36 cellular contexts compared by ENCODE assay signal in the genomic region with DNA sequence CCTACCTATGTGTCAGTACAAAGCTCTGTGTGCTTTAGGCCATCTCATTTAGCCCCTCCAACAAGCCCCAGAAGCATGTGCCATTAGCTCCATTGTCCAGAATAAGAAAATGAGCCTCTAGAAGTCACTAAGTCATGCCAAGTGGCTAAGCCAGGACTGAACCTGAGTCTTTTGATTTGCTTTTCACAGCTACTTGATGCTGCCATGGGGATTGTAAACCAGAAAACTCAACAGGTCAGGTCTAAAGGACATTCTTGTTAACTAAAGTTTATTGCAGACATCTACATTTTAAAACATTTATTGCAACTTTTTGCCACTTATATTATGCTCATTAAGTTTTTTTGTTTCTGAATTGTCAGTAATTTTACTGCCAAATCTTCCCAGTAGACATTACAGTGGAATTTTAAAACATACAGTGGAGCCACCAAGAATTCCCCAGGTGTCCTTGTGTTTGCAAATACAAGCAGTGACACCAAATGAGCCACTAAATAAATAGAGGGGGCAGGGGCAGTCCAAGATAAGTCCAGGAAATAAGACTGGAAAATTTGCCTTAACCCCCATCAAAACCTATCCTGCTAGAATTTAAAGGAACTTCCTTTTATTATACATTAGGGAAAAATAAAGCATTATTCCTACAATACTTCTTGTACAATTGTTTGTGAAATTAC.
"Had no signal": no experiment of that assay in that cellular context is flagged by ENCODE, and none has a peak within 500 bp of the region (broad histone marks: within the 10 kb centered on the region; RNA-seq: fewer than 3 reads in every experiment).

No MANE protein-coding gene starts in this region.

- H2AFZ ChIP-seq: hepatocyte had no signal

- H3K36me3 ChIP-seq: adrenal gland, breast epithelium, cardiac muscle cell, esophagus muscularis mucosa, gastrocnemius medialis, heart right ventricle had no signal

- H3K9me3 Mint-ChIP-seq: activated CD4-positive, alpha-beta memory T cell treated with anti-CD3 and anti-CD28 coated beads, Interleukin-2, amount 10 ng/mL, durations not matched to agents 7 days and 5 days; activated CD4-positive, alpha-beta T cell treated with anti-CD3 and anti-CD28 coated beads, Interleukin-2, amount 10 ng/mL, durations not matched to agents 7 days and 5 days; activated naive CD4-positive, alpha-beta T cell treated with anti-CD3 and anti-CD28 coated beads, Interleukin-2, amount 50 U/mL, for 24 hours had no signal

- H3K27ac Mint-ChIP-seq: activated CD4-positive, alpha-beta memory T cell treated with anti-CD3 and anti-CD28 coated beads, Interleukin-2, amount 10 ng/mL, durations not matched to agents 7 days and 5 days; activated CD4-positive, alpha-beta T cell treated with anti-CD3 and anti-CD28 coated beads, Interleukin-2, amount 10 ng/mL, durations not matched to agents 7 days and 5 days; activated naive CD4-positive, alpha-beta T cell treated with anti-CD3 and anti-CD28 coated beads for 36 hours; activated naive CD4-positive, alpha-beta T cell treated with anti-CD3 and anti-CD28 coated beads, Interleukin-2, amount 50 U/mL, for 24 hours; activated naive CD8-positive, alpha-beta T cell treated with anti-CD3 and anti-CD28 coated beads for 36 hours; activated naive CD8-positive, alpha-beta T cell treated with anti-CD3 and anti-CD28 coated beads, Interleukin-2, amount 50 U/mL, for 24 hours; activated T-cell treated with anti-CD3 and anti-CD28 coated beads, Interleukin-2, amount 50 U/mL, for 24 hours; activated T-helper 2 cell treated with anti-CD3 and anti-CD28 coated beads, Interferon-gamma antibody, Interleukin-2, Interleukin-4, amounts not matched to agents 10 μg/mL and 5 μg/mL and 100 μg/mL, durations not matched to agents 14 hours and 24 hours and 36 hours; brain; dendritic cell treated with granulocyte-macrophage colony-stimulating factor and Interleukin-4, amounts not matched to agents 40 ng/mL and 50 ng/mL, for 4 days; effector memory CD8-positive, alpha-beta T cell; WTC11 had no signal

- H3K27me3 Mint-ChIP-seq: activated naive CD8-positive, alpha-beta T cell treated with anti-CD3 and anti-CD28 coated beads for 36 hours; dendritic cell treated with granulocyte-macrophage colony-stimulating factor and Interleukin-4, amounts not matched to agents 40 ng/mL and 50 ng/mL, for 4 days had no signal

- H3K4me1 ChIP-seq: adrenal gland, breast epithelium, esophagus muscularis mucosa, foreskin keratinocyte, heart right ventricle had no signal

- H3K27me3 ChIP-seq: adrenal gland, breast epithelium, cardiac muscle cell, esophagus muscularis mucosa, foreskin keratinocyte, gastrocnemius medialis, heart right ventricle, hepatocyte had no signal

- H3K36me3 Mint-ChIP-seq: activated naive CD4-positive, alpha-beta T cell treated with anti-CD3 and anti-CD28 coated beads, Interleukin-2, amount 50 U/mL, for 24 hours; activated naive CD8-positive, alpha-beta T cell treated with anti-CD3 and anti-CD28 coated beads for 36 hours had no signal

- H3K4me1 Mint-ChIP-seq: activated CD4-positive, alpha-beta memory T cell treated with anti-CD3 and anti-CD28 coated beads, Interleukin-2, amount 10 ng/mL, durations not matched to agents 7 days and 5 days; activated CD4-positive, alpha-beta T cell treated with anti-CD3 and anti-CD28 coated beads, Interleukin-2, amount 10 ng/mL, durations not matched to agents 7 days and 5 days; activated naive CD4-positive, alpha-beta T cell treated with anti-CD3 and anti-CD28 coated beads, Interleukin-2, amount 50 U/mL, for 24 hours; activated naive CD8-positive, alpha-beta T cell treated with anti-CD3 and anti-CD28 coated beads for 36 hours; activated naive CD8-positive, alpha-beta T cell treated with anti-CD3 and anti-CD28 coated beads, Interleukin-2, amount 50 U/mL, for 24 hours; brain had no signal

- H3K4me3 Mint-ChIP-seq: activated CD4-positive, alpha-beta memory T cell treated with anti-CD3 and anti-CD28 coated beads, Interleukin-2, amount 10 ng/mL, durations not matched to agents 7 days and 5 days; activated CD4-positive, alpha-beta T cell treated with anti-CD3 and anti-CD28 coated beads, Interleukin-2, amount 10 ng/mL, durations not matched to agents 7 days and 5 days; activated naive CD4-positive, alpha-beta T cell treated with anti-CD3 and anti-CD28 coated beads for 36 hours; activated naive CD4-positive, alpha-beta T cell treated with anti-CD3 and anti-CD28 coated beads, Interleukin-2, amount 50 U/mL, for 24 hours; activated naive CD8-positive, alpha-beta T cell treated with anti-CD3 and anti-CD28 coated beads for 36 hours; activated naive CD8-positive, alpha-beta T cell treated with anti-CD3 and anti-CD28 coated beads, Interleukin-2, amount 50 U/mL, for 24 hours; activated T-cell treated with anti-CD3 and anti-CD28 coated beads, Interleukin-2, amount 50 U/mL, for 24 hours; brain; dendritic cell treated with granulocyte-macrophage colony-stimulating factor and Interleukin-4, amounts not matched to agents 40 ng/mL and 50 ng/mL, for 4 days; effector memory CD8-positive, alpha-beta T cell; WTC11 had no signal

- H3K4me2 ChIP-seq: hepatocyte had no signal

- DNase-seq: activated CD4-positive, alpha-beta memory T cell treated with anti-CD3 and anti-CD28 coated beads, Interleukin-2, amount 10 ng/mL, durations not matched to agents 7 days and 5 days; activated CD4-positive, alpha-beta T cell treated with anti-CD3 and anti-CD28 coated beads for 1 hour; activated CD4-positive, alpha-beta T cell treated with anti-CD3 and anti-CD28 coated beads for 4 hours; activated CD4-positive, alpha-beta T cell treated with anti-CD3 and anti-CD28 coated beads, Interleukin-2, amount 10 ng/mL, durations not matched to agents 7 days and 5 days; activated CD4-positive, alpha-beta T cell treated with anti-CD3 and anti-CD28 coated beads, Interleukin-2, amount 50 U/mL, for 4 hours; activated CD8-positive, alpha-beta memory T cell treated with anti-CD3 and anti-CD28 coated beads, Interleukin-2, amount 50 U/mL, for 48 hours; activated effector memory CD4-positive, alpha-beta T cell treated with anti-CD3 and anti-CD28 coated beads, Interleukin-2, amount 50 U/mL, for 16 hours; activated naive CD4-positive, alpha-beta T cell treated with anti-CD3 and anti-CD28 coated beads for 36 hours; activated naive CD8-positive, alpha-beta T cell treated with anti-CD3 and anti-CD28 coated beads for 36 hours; activated naive CD8-positive, alpha-beta T cell treated with anti-CD3 and anti-CD28 coated beads, Interleukin-2, amount 50 U/mL, for 24 hours; activated T-cell treated with anti-CD3 and anti-CD28 coated beads for 4 hours; activated T-cell treated with anti-CD3 and anti-CD28 coated beads, Interleukin-2, amount 50 U/mL, for 24 hours; adrenal gland; amygdala; aorta; central memory CD4-positive, alpha-beta T cell; cerebellar nuclear complex; effector CD4-positive, alpha-beta T cell; effector memory CD8-positive, alpha-beta T cell; erythroblast; foreskin keratinocyte; gastrocnemius medialis; glutamatergic neuron; heart right ventricle; T-helper 2 cell had no signal

- ATAC-seq: activated naive CD8-positive, alpha-beta T cell treated with anti-CD3 and anti-CD28 coated beads, Interleukin-2, amount 50 U/mL, for 24 hours; effector memory CD8-positive, alpha-beta T cell; foreskin keratinocyte; gastrocnemius medialis; heart right ventricle; WTC11 had no signal

- H3K27ac ChIP-seq: adrenal gland, breast epithelium, cardiac muscle cell, coronary artery, esophagus muscularis mucosa, foreskin keratinocyte, gastrocnemius medialis, heart right ventricle, hepatocyte, VCaP had no signal

- H3K9me3 ChIP-seq: breast epithelium, gastrocnemius medialis had no signal

- H3K79me2 ChIP-seq: hepatocyte had no signal

- H3K4me3 ChIP-seq: adrenal gland, breast epithelium, cardiac muscle cell, coronary artery, esophagus muscularis mucosa, gastrocnemius medialis, heart right ventricle, hepatocyte had no signal
